ENCODE assay signal across 22 cellular contexts in genomic region chr11:20025331-20025840, GRCh38.
A peak's percentile ranks its signal among the peaks of the same experiment; 100 is the strongest.
DNase-seq lines count a peak whose midpoint lies in the region; ATAC-seq and TF ChIP-seq lines count a peak whose summit lies in the region.
"Had no signal": no experiment of that assay in that cellular context is flagged by ENCODE, and none has a peak within 500 bp of the region (broad histone marks: within the 10 kb centered on the region; RNA-seq: fewer than 3 reads in every experiment).

No MANE protein-coding gene starts in this region.

- H3K4me1 Mint-ChIP-seq in Calu3 (ENCODE audit: low read depth, unreplicated experiment) (peaks cover 33% of the 10 kb centered on the region), nephron (peaks cover 66% of the 10 kb centered on the region)
- H3K4me1 Mint-ChIP-seq in activated T-helper 2 cell treated with anti-CD3 and anti-CD28 coated beads, Interferon-gamma antibody, Interleukin-2, Interleukin-4, amounts not matched to agents 10 μg/mL and 5 μg/mL and 100 μg/mL, durations not matched to agents 14 hours and 24 hours and 36 hours (ENCODE audit: low read depth): no peaks in the 10 kb centered on the region
- H3K4me1 Mint-ChIP-seq in activated CD8-positive, alpha-beta memory T cell treated with anti-CD3 and anti-CD28 coated beads, Interleukin-2, amount 10 ng/mL, durations not matched to agents 7 days and 5 days: no peaks in the 10 kb centered on the region
- H3K4me1 Mint-ChIP-seq: activated CD4-positive, alpha-beta T cell treated with anti-CD3 and anti-CD28 coated beads, Interleukin-2, amount 10 ng/mL, durations not matched to agents 24 days and 14 days had no signal

- BruUV-seq in Calu3 (replicated peaks; lab: Mats Ljungman, UMichigan): TSS peak; percentile 1

- H3K4me3 Mint-ChIP-seq in Calu3 (ENCODE audit: low read depth, unreplicated experiment): no peak overlapping the region
- peak overlapping the region in 2 of 3 experiments; percentile 84 to 85 for H3K4me3 Mint-ChIP-seq in nephron
- no peak overlapping the region for H3K4me3 Mint-ChIP-seq in activated T-helper 2 cell treated with anti-CD3 and anti-CD28 coated beads, Interferon-gamma antibody, Interleukin-2, Interleukin-4, amounts not matched to agents 10 μg/mL and 5 μg/mL and 100 μg/mL, durations not matched to agents 14 hours and 24 hours and 36 hours (ENCODE audit: low read depth)
- no peak overlapping the region for H3K4me3 Mint-ChIP-seq in activated CD8-positive, alpha-beta memory T cell treated with anti-CD3 and anti-CD28 coated beads, Interleukin-2, amount 10 ng/mL, durations not matched to agents 7 days and 5 days
- H3K4me3 Mint-ChIP-seq: activated CD4-positive, alpha-beta T cell treated with anti-CD3 and anti-CD28 coated beads, Interleukin-2, amount 10 ng/mL, durations not matched to agents 24 days and 14 days; activated naive CD4-positive, alpha-beta T cell treated with anti-CD3 and anti-CD28 coated beads for 36 hours had no signal

- H3K9me3 Mint-ChIP-seq in Calu3 (ENCODE audit: low read depth, unreplicated experiment): no peaks in the 10 kb centered on the region
- H3K9me3 Mint-ChIP-seq in nephron: no peaks in the 10 kb centered on the region
- H3K9me3 Mint-ChIP-seq in activated T-helper 2 cell treated with anti-CD3 and anti-CD28 coated beads, Interferon-gamma antibody, Interleukin-2, Interleukin-4, amounts not matched to agents 10 μg/mL and 5 μg/mL and 100 μg/mL, durations not matched to agents 14 hours and 24 hours and 36 hours: no peaks in the 10 kb centered on the region
- H3K9me3 Mint-ChIP-seq in activated CD8-positive, alpha-beta memory T cell treated with anti-CD3 and anti-CD28 coated beads, Interleukin-2, amount 10 ng/mL, durations not matched to agents 7 days and 5 days (ENCODE audit: low read depth): no peaks in the 10 kb centered on the region
- H3K9me3 Mint-ChIP-seq: activated CD4-positive, alpha-beta T cell treated with anti-CD3 and anti-CD28 coated beads, Interleukin-2, amount 10 ng/mL, durations not matched to agents 24 days and 14 days; activated naive CD4-positive, alpha-beta T cell treated with anti-CD3 and anti-CD28 coated beads for 36 hours had no signal

- H3K36me3 ChIP-seq in NT2/D1 (ENCODE audit: insufficient read depth, insufficient read length, low read length): no peaks in the 10 kb centered on the region
- H3K36me3 ChIP-seq: heart left ventricle had no signal

- no peak for TF ChIP-seq CTCF in Calu3 (IDR thresholded peaks at IDR 0.05; ENCODE audit: unreplicated experiment)
- TF ChIP-seq CTCF in epithelial cell of esophagus (IDR thresholded peaks at IDR 0.05; ENCODE audit: insufficient read depth, low read depth, low read length, missing control alignments): no peak
- TF ChIP-seq CTCF in nephron (IDR thresholded peaks at IDR 0.05; ENCODE audit: unreplicated experiment in 3 of 3): no peak

- H3K4me1 ChIP-seq in NT2/D1 (ENCODE audit: insufficient read depth, insufficient read length): peaks cover 2% of the 10 kb centered on the region
- H3K4me1 ChIP-seq: testis had no signal

- H3K27ac Mint-ChIP-seq in Calu3 (ENCODE audit: unreplicated experiment) (no peak overlapping the region), nephron (no peak overlapping the region)
- H3K27ac Mint-ChIP-seq in activated T-helper 2 cell treated with anti-CD3 and anti-CD28 coated beads, Interferon-gamma antibody, Interleukin-2, Interleukin-4, amounts not matched to agents 10 μg/mL and 5 μg/mL and 100 μg/mL, durations not matched to agents 14 hours and 24 hours and 36 hours: no peak overlapping the region
- no peak overlapping the region for H3K27ac Mint-ChIP-seq in activated CD8-positive, alpha-beta memory T cell treated with anti-CD3 and anti-CD28 coated beads, Interleukin-2, amount 10 ng/mL, durations not matched to agents 7 days and 5 days
- H3K27ac Mint-ChIP-seq: activated CD4-positive, alpha-beta T cell treated with anti-CD3 and anti-CD28 coated beads, Interleukin-2, amount 10 ng/mL, durations not matched to agents 24 days and 14 days; activated naive CD4-positive, alpha-beta T cell treated with anti-CD3 and anti-CD28 coated beads for 36 hours had no signal

- DNase-seq in Calu3 (no peak), NT2/D1 (ENCODE audit: low read depth, low spot score) (peak; percentile 44), epithelial cell of esophagus (ENCODE audit: low read depth) (no peak)
- DNase-seq in activated T-helper 2 cell treated with anti-CD3 and anti-CD28 coated beads, Interferon-gamma antibody, Interleukin-2, Interleukin-4, amounts not matched to agents 10 μg/mL and 5 μg/mL and 100 μg/mL, durations not matched to agents 14 hours and 24 hours and 36 hours (ENCODE audit: low spot score): no peak
- no peak for DNase-seq in activated CD8-positive, alpha-beta memory T cell treated with anti-CD3 and anti-CD28 coated beads, Interleukin-2, amount 10 ng/mL, durations not matched to agents 7 days and 5 days
- DNase-seq: activated CD4-positive, alpha-beta T cell treated with anti-CD3 and anti-CD28 coated beads, Interleukin-2, amount 10 ng/mL, durations not matched to agents 24 days and 14 days; activated naive CD4-positive, alpha-beta T cell treated with anti-CD3 and anti-CD28 coated beads for 36 hours; COR-L47; heart left ventricle; KG1; mucosa of descending colon; NCI-H1105; NCI-H2107; NCI-H748 treated with DMSO at 0.1 percent for 48 hours; occipital lobe; T1000; testis had no signal

- H3K27me3 ChIP-seq in NT2/D1 (ENCODE audit: insufficient read depth, insufficient read length): no peaks in the 10 kb centered on the region
- H3K27me3 ChIP-seq: heart left ventricle, testis had no signal

- intact Hi-C loops in Calu3 (cut with micrococcal nuclease; ENCODE audit: unreplicated experiment): no loop called here
- intact Hi-C loops in activated T-helper 2 cell treated with anti-CD3 and anti-CD28 coated beads, Interferon-gamma antibody, Interleukin-2, Interleukin-4, amounts not matched to agents 10 μg/mL and 5 μg/mL and 100 μg/mL, durations not matched to agents 14 hours and 24 hours and 36 hours (cut with micrococcal nuclease): no loop called here

- H3K27me3 Mint-ChIP-seq in Calu3 (ENCODE audit: unreplicated experiment) (no peaks in the 10 kb centered on the region), nephron (ENCODE audit: low read depth) (peaks cover 6% of the 10 kb centered on the region)
- no peaks in the 10 kb centered on the region for H3K27me3 Mint-ChIP-seq in activated T-helper 2 cell treated with anti-CD3 and anti-CD28 coated beads, Interferon-gamma antibody, Interleukin-2, Interleukin-4, amounts not matched to agents 10 μg/mL and 5 μg/mL and 100 μg/mL, durations not matched to agents 14 hours and 24 hours and 36 hours (ENCODE audit: low read depth)
- H3K27me3 Mint-ChIP-seq in activated CD8-positive, alpha-beta memory T cell treated with anti-CD3 and anti-CD28 coated beads, Interleukin-2, amount 10 ng/mL, durations not matched to agents 7 days and 5 days: peaks cover 9% of the 10 kb centered on the region
- H3K27me3 Mint-ChIP-seq: activated CD4-positive, alpha-beta T cell treated with anti-CD3 and anti-CD28 coated beads, Interleukin-2, amount 10 ng/mL, durations not matched to agents 24 days and 14 days had no signal

- CTCF ChIA-PET in Calu3 (lab: Charles Lee): interaction anchor here (1.4 kb wide), 1 partner anchor 10 kb away, joined by 4 read pairs; no protein-coding TSS in a partner anchor
- CTCF ChIA-PET in activated CD8-positive, alpha-beta memory T cell treated with anti-CD3 and anti-CD28 coated beads, Interleukin-2, amount 10 ng/mL, durations not matched to agents 7 days and 5 days (lab: Charles Lee): no interaction called here

- peak overlapping the region; percentile 27 for H3K9ac ChIP-seq in NT2/D1 (ENCODE audit: insufficient read length, low read depth)

- H3K36me3 Mint-ChIP-seq in Calu3 (ENCODE audit: insufficient read depth, unreplicated experiment) (no peaks in the 10 kb centered on the region), nephron (ENCODE audit: low read depth) (no peaks in the 10 kb centered on the region)
- H3K36me3 Mint-ChIP-seq in activated T-helper 2 cell treated with anti-CD3 and anti-CD28 coated beads, Interferon-gamma antibody, Interleukin-2, Interleukin-4, amounts not matched to agents 10 μg/mL and 5 μg/mL and 100 μg/mL, durations not matched to agents 14 hours and 24 hours and 36 hours (ENCODE audit: low read depth): no peaks in the 10 kb centered on the region
- no peaks in the 10 kb centered on the region for H3K36me3 Mint-ChIP-seq in activated CD8-positive, alpha-beta memory T cell treated with anti-CD3 and anti-CD28 coated beads, Interleukin-2, amount 10 ng/mL, durations not matched to agents 7 days and 5 days

- no peak for ATAC-seq in activated CD8-positive, alpha-beta memory T cell treated with anti-CD3 and anti-CD28 coated beads, Interleukin-2, amount 10 ng/mL, durations not matched to agents 7 days and 5 days
- ATAC-seq in GM21360 (IDR thresholded peaks at IDR 0.05; ENCODE audit: unreplicated experiment) (no peak), GM18867 (IDR thresholded peaks at IDR 0.05; ENCODE audit: unreplicated experiment) (no peak)
- ATAC-seq: heart left ventricle, mucosa of descending colon, Panc1, SK-N-SH treated with all-trans-retinoic acid at 6 μM for 48 hours had no signal

- H3K4me3 ChIP-seq in NT2/D1 (ENCODE audit: insufficient read length, low read depth) (peak overlapping the region; percentile 75), epithelial cell of esophagus (ENCODE audit: low read length) (peak overlapping the region; percentile 91)
- H3K4me3 ChIP-seq: heart left ventricle, mucosa of descending colon, testis had no signal

- H3K9me3 ChIP-seq in NT2/D1 (ENCODE audit: insufficient read depth, low read length): no peaks in the 10 kb centered on the region
- H3K9me3 ChIP-seq: heart left ventricle, mucosa of descending colon, testis had no signal

Comparison
In these comparisons a context has a peak if more than half of its experiments do, and no peak if none do; other contexts are left out.
1. H3K4me3 Mint-ChIP-seq: peak in nephron (2 of 3); none in Calu3 (single experiment), activated T-helper 2 cell treated with anti-CD3 and anti-CD28 coated beads, Interferon-gamma antibody, Interleukin-2, Interleukin-4, amounts not matched to agents 10 μg/mL and 5 μg/mL and 100 μg/mL, durations not matched to agents 14 hours and 24 hours and 36 hours (single experiment) and activated CD8-positive, alpha-beta memory T cell treated with anti-CD3 and anti-CD28 coated beads, Interleukin-2, amount 10 ng/mL, durations not matched to agents 7 days and 5 days (single experiment).